Comparison of ENCODE assay signal across 15 cellular contexts in genomic region chr18:11105463-11105862, GRCh38. TPM values are rescaled to one million over a fixed set of nuclear protein-coding genes. Genes with fewer than 3 reads are reported as not detected.
DNase-seq lines count a peak whose midpoint lies in the region; ATAC-seq and TF ChIP-seq lines count a peak whose summit lies in the region.
"Had no signal": no experiment of that assay in that cellular context is flagged by ENCODE, and none has a peak within 500 bp of the region (broad histone marks: within the 10 kb centered on the region; RNA-seq: fewer than 3 reads in every experiment).

No MANE protein-coding gene starts in this region.

- no peak overlapping the region for H3K4me3 Mint-ChIP-seq in mesothelial cell of epicardium
- no peak overlapping the region for H3K4me3 Mint-ChIP-seq in activated T-helper 17 cell treated with anti-CD3 and anti-CD28 coated beads, Interleukin-2, amount 50 U/mL, for 72 hours
- H3K4me3 Mint-ChIP-seq: B cell; CD4-positive, CD25-positive, alpha-beta regulatory T cell; CD8-positive, alpha-beta T cell; HFFc6 had no signal

- no peak for ATAC-seq in activated T-helper 17 cell treated with anti-CD3 and anti-CD28 coated beads, Interleukin-2, amount 50 U/mL, for 72 hours (replicated peaks)
- ATAC-seq: CD8-positive, alpha-beta T cell had no signal

- no peak for TF ChIP-seq CTCF in mesothelial cell of epicardium (IDR thresholded peaks at IDR 0.05; ENCODE audit: unreplicated experiment)

- DNase-seq in amniotic epithelial cell (ENCODE audit: low read depth) = peak; percentile 73
- DNase-seq in iris pigment epithelial cell (ENCODE audit: low read depth) = peak; percentile 14
- no peak for DNase-seq in mesothelial cell of epicardium (ENCODE audit: low spot score in 2 of 2, unreplicated experiment in 2 of 2)
- no peak for DNase-seq in iPS-NIHi7 (ENCODE audit: extremely low spot score)
- DNase-seq in NAMALWA (ENCODE audit: low spot score) = no peak
- DNase-seq: Caco-2; CD4-positive, CD25-positive, alpha-beta regulatory T cell; CD8-positive, alpha-beta T cell; DMS79 treated with DMSO at 0.1 percent for 48 hours; GF-D8; GOT3; HFFc6 had no signal

- no peaks in the 10 kb centered on the region for H3K9me3 Mint-ChIP-seq in mesothelial cell of epicardium
- no peaks in the 10 kb centered on the region for H3K9me3 Mint-ChIP-seq in activated T-helper 17 cell treated with anti-CD3 and anti-CD28 coated beads, Interleukin-2, amount 50 U/mL, for 72 hours
- H3K9me3 Mint-ChIP-seq: CD8-positive, alpha-beta T cell; HFFc6 had no signal

- no peaks in the 10 kb centered on the region for H3K36me3 Mint-ChIP-seq in mesothelial cell of epicardium
- H3K36me3 Mint-ChIP-seq in activated T-helper 17 cell treated with anti-CD3 and anti-CD28 coated beads, Interleukin-2, amount 50 U/mL, for 72 hours (ENCODE audit: low read depth) = no peaks in the 10 kb centered on the region
- H3K36me3 Mint-ChIP-seq: CD4-positive, CD25-positive, alpha-beta regulatory T cell; CD8-positive, alpha-beta T cell had no signal

- H3K4me1 Mint-ChIP-seq in mesothelial cell of epicardium = peaks cover 14% of the 10 kb centered on the region
- no peaks in the 10 kb centered on the region for H3K4me1 Mint-ChIP-seq in activated T-helper 17 cell treated with anti-CD3 and anti-CD28 coated beads, Interleukin-2, amount 50 U/mL, for 72 hours
- H3K4me1 Mint-ChIP-seq: B cell; CD4-positive, CD25-positive, alpha-beta regulatory T cell had no signal

- no peaks in the 10 kb centered on the region for H3K27me3 Mint-ChIP-seq in mesothelial cell of epicardium (ENCODE audit: low read depth)
- no peaks in the 10 kb centered on the region for H3K27me3 Mint-ChIP-seq in activated T-helper 17 cell treated with anti-CD3 and anti-CD28 coated beads, Interleukin-2, amount 50 U/mL, for 72 hours
- H3K27me3 Mint-ChIP-seq: B cell; CD4-positive, CD25-positive, alpha-beta regulatory T cell had no signal

- H3K27ac Mint-ChIP-seq in mesothelial cell of epicardium = peak overlapping the region; percentile 26
- H3K27ac Mint-ChIP-seq in activated T-helper 17 cell treated with anti-CD3 and anti-CD28 coated beads, Interleukin-2, amount 50 U/mL, for 72 hours = no peak overlapping the region
- H3K27ac Mint-ChIP-seq: B cell; CD8-positive, alpha-beta T cell; HFFc6 had no signal

RNA-seq across cellular contexts. Expression of gene PIEZO2, which starts 43.9 kb away (rescaled TPM):
- total RNA-seq in mesothelial cell of epicardium = 36.7 to 43.7 TPM (median 40.9 TPM) in 3 replicates
- not detected for total RNA-seq in activated T-helper 17 cell treated with anti-CD3 and anti-CD28 coated beads, Interleukin-2, amount 50 U/mL, for 72 hours
- total RNA-seq: B cell; CD4-positive, CD25-positive, alpha-beta regulatory T cell; CD8-positive, alpha-beta T cell; G401; HFFc6 had no signal

Comparison
In these comparisons a context has a peak if more than half of its experiments do, and no peak if none do; other contexts are left out.
1. DNase-seq: peak in amniotic epithelial cell (single experiment) and iris pigment epithelial cell (single experiment); none in mesothelial cell of epicardium (0 of 2), iPS-NIHi7 (single experiment) and NAMALWA (single experiment).
2. RNA of gene PIEZO2, which starts 43.9 kb away (total RNA-seq): 36.7 to 43.7 TPM in mesothelial cell of epicardium; not detected in activated T-helper 17 cell treated with anti-CD3 and anti-CD28 coated beads, Interleukin-2, amount 50 U/mL, for 72 hours; every median in the first group is over 10 times any median in the second.